29 cellular contexts compared by ENCODE assay signal in genomic region chr6:55379486-55379885, GRCh38. TPM values are rescaled to one million over a fixed set of nuclear protein-coding genes. Genes with fewer than 3 reads are reported as not detected.
"Had no signal": no experiment of that assay in that cellular context is flagged by ENCODE, and none has a peak within 500 bp of the region (broad histone marks: within the 10 kb centered on the region; RNA-seq: fewer than 3 reads in every experiment).

No MANE protein-coding gene starts in this region.

- DNase-seq: colonic mucosa; dermis blood vessel endothelial cell; esophagus squamous epithelium; heart left ventricle; hippocampal formation; kidney glomerular epithelial cell; mammary epithelial cell; midbrain; occipital lobe; pancreas; right lobe of liver; spleen; stimulated activated CD4-positive, alpha-beta T cell treated with anti-CD3 and anti-CD28 coated beads, Interleukin-15, amount 100 ng/mL, for 24 hours; stimulated activated CD4-positive, alpha-beta T cell treated with anti-CD3 and anti-CD28 coated beads, Interleukin-1b, Interleukin-23, amount 100 ng/mL, for 48 hours; stimulated activated CD4-positive, alpha-beta T cell treated with anti-CD3 and anti-CD28 coated beads, Interleukin-4, amount 100 ng/mL, for 4 hours; stimulated activated naive B cell treated with anti-CD40 and anti-IgM and Interleukin-4, amounts not matched to agents 10 μg/mL and 1 μg/mL and 100 μg/mL, for 72 hours; stimulated activated naive CD8-positive, alpha-beta T cell treated with anti-CD3 and anti-CD28 coated beads, Interleukin-15, amount 100 ng/mL, for 72 hours; testis; upper lobe of right lung had no signal

- H3K9me3 ChIP-seq: colonic mucosa, esophagus squamous epithelium, pancreas, right lobe of liver, testis, tibial nerve, upper lobe of right lung, vagina had no signal

- ATAC-seq: heart left ventricle; natural killer cell treated with Interleukin-12 subunit alpha and Interleukin-12 subunit beta and Interleukin-15 and Interleukin-18, amount 100 ng/mL, for 72 hours; pancreas; right lobe of liver; stimulated activated naive B cell treated with anti-CD40 and anti-IgM and Interleukin-4, amounts not matched to agents 10 μg/mL and 1 μg/mL and 100 μg/mL, for 72 hours; stimulated activated naive CD8-positive, alpha-beta T cell treated with anti-CD3 and anti-CD28 coated beads, Interleukin-15, amount 100 ng/mL, for 72 hours; upper lobe of right lung had no signal

- H3K27ac ChIP-seq: colonic mucosa, esophagus squamous epithelium, heart left ventricle, neural progenitor cell, pancreas, right lobe of liver, spleen, testis, tibial nerve, upper lobe of right lung, vagina had no signal

- H3K36me3 ChIP-seq: colonic mucosa, esophagus squamous epithelium, heart left ventricle, neural progenitor cell, pancreas, right lobe of liver, spleen, tibial nerve, upper lobe of right lung, vagina had no signal

- H3K27me3 ChIP-seq: colonic mucosa, esophagus squamous epithelium, heart left ventricle, neural progenitor cell, pancreas, right lobe of liver, spleen, testis, tibial nerve, upper lobe of right lung, vagina had no signal

- H3K4me3 ChIP-seq: colonic mucosa, esophagus squamous epithelium, heart left ventricle, neural progenitor cell, pancreas, right lobe of liver, spleen, testis, tibial nerve, upper lobe of right lung, vagina had no signal

- H3K4me1 ChIP-seq: colonic mucosa, esophagus squamous epithelium, heart left ventricle, neural progenitor cell, pancreas, right lobe of liver, spleen, testis, tibial nerve, upper lobe of right lung, vagina had no signal

- H3K9ac ChIP-seq: neural progenitor cell had no signal

- H3K4me2 ChIP-seq: neural progenitor cell had no signal

- H2AFZ ChIP-seq: neural progenitor cell had no signal

RNA-seq across cellular contexts. Expression of gene GFRAL, which starts 52.2 kb away (rescaled TPM):
- total RNA-seq: colonic mucosa; dermis blood vessel endothelial cell; epithelial cell of proximal tubule; esophagus squamous epithelium; frontal cortex; glomerular endothelial cell; heart left ventricle; lower leg skin; mammary epithelial cell; natural killer cell treated with Interleukin-12 subunit alpha and Interleukin-12 subunit beta and Interleukin-15 and Interleukin-18, amount 100 ng/mL, for 72 hours; occipital lobe; pancreas; progenitor cell of endocrine pancreas; right lobe of liver; spleen; subcutaneous adipose tissue; tibial nerve; upper lobe of right lung; vagina had no signal
- polyA plus RNA-seq: heart left ventricle, mammary epithelial cell, pancreas, spleen had no signal
